18 cellular contexts compared by ENCODE assay signal in genomic region chr13:110123041-110123809, GRCh38.
DNase-seq lines count a peak whose midpoint lies in the region; ATAC-seq and TF ChIP-seq lines count a peak whose summit lies in the region.
"Had no signal": no experiment of that assay in that cellular context is flagged by ENCODE, and none has a peak within 500 bp of the region (broad histone marks: within the 10 kb centered on the region; RNA-seq: fewer than 3 reads in every experiment).

No MANE protein-coding gene starts in this region.

- H3K36me3 ChIP-seq in HCT116 (ENCODE audit: control insufficient read depth in 1 of 2, insufficient read depth in 2 of 2, low read length in 2 of 2) (no peaks in the 10 kb centered on the region), prostate gland (no peaks in the 10 kb centered on the region), body of pancreas (replicated peaks in 1 of 2; ENCODE audit: insufficient read depth in 1 of 2, low read depth in 2 of 2) (no peaks in the 10 kb centered on the region), SJCRH30 (no peaks in the 10 kb centered on the region)

- RAD21 ChIA-PET in HCT116 (lab: Charles Lee; ENCODE audit: low non-redundant PET in 1 of 2, low total read pairs in 2 of 2, uncharacterized antibody in 2 of 2, unreplicated experiment in 2 of 2), result no interaction called here

- BruUV-seq in HCT116 (replicated peaks; lab: Mats Ljungman, UMichigan), result no TSS peak

- H3K27ac ChIP-seq in HCT116 (ENCODE audit: low read depth, low read length) (0 out of 2 replicates have a peak overlapping the region, but pooled peaks have one; percentile 10), foreskin keratinocyte (no peak overlapping the region), prostate gland (no peak overlapping the region), body of pancreas (no peak overlapping the region), SJCRH30 (no peak overlapping the region)
- H3K27ac ChIP-seq: hepatocyte had no signal

- no peak overlapping the region for H3K4me2 ChIP-seq in HCT116 (ENCODE audit: low read length)
- H3K4me2 ChIP-seq: hepatocyte had no signal

- ATAC-seq in HCT116 (no peak), foreskin keratinocyte (peak; percentile 14), body of pancreas (no peak), HG03439 (IDR thresholded peaks at IDR 0.05; ENCODE audit: unreplicated experiment) (no peak)
- ATAC-seq: left ventricle myocardium superior had no signal

- no peaks in the 10 kb centered on the region for H3K9me2 ChIP-seq in HCT116 (ENCODE audit: insufficient read depth)

- H3K79me2 ChIP-seq in HCT116 (ENCODE audit: insufficient read depth, low read length), result no peaks in the 10 kb centered on the region
- H3K79me2 ChIP-seq: hepatocyte had no signal

- H3K9me3 ChIP-seq in HCT116 (ENCODE audit: control insufficient read depth in 1 of 2, insufficient read depth in 1 of 2, low read depth in 1 of 2, low read length in 2 of 2), result no peaks in the 10 kb centered on the region
- H3K9me3 ChIP-seq in prostate gland, result no peaks in the 10 kb centered on the region
- H3K9me3 ChIP-seq in body of pancreas, result no peaks in the 10 kb centered on the region
- H3K9me3 ChIP-seq in SJCRH30 (replicated peaks), result no peaks in the 10 kb centered on the region

- DNase-seq in HCT116 (ENCODE audit: low read depth, low spot score) (no peak), SW480 (ENCODE audit: low spot score) (peak; percentile 44), foreskin keratinocyte (no peak), prostate gland (ENCODE audit: low spot score) (peak; percentile 37), body of pancreas (no peak), SJCRH30 (no peak), activated gamma-delta T cell treated with Interleukin-2 at 50 U/mL for 16 hours (no peak)
- DNase-seq: activated CD8-positive, alpha-beta memory T cell treated with anti-CD3 and anti-CD28 coated beads for 24 hours; CD4-positive, alpha-beta T cell; central memory CD4-positive, alpha-beta T cell; erythroblast; GF-D8; H7; left ventricle myocardium superior; NCI-H524 treated with DMSO at 0.1 percent for 48 hours; stimulated activated CD4-positive, alpha-beta T cell treated with anti-CD3 and anti-CD28 coated beads, Interleukin-12 subunit alpha, Interleukin-12 subunit beta, amount 100 ng/mL, for 4 hours had no signal

- H3K4me1 ChIP-seq in HCT116 (ENCODE audit: control insufficient read depth in 1 of 2, insufficient read depth in 2 of 2, low read length in 2 of 2) (peaks cover 2 to 10% of the 10 kb centered on the region in 2 experiments; a peak in 1 of 4 replicates), foreskin keratinocyte (peaks cover 24% of the 10 kb centered on the region), prostate gland (replicated peaks) (no peaks in the 10 kb centered on the region), body of pancreas (no peaks in the 10 kb centered on the region), SJCRH30 (peaks cover 14% of the 10 kb centered on the region)

- no peak overlapping the region for H3K4me3 ChIP-seq in HCT116 (replicated peaks in 1 of 2; ENCODE audit: low read depth in 1 of 2, low read length in 2 of 2)
- H3K4me3 ChIP-seq in prostate gland, result no peak overlapping the region
- no peak overlapping the region for H3K4me3 ChIP-seq in body of pancreas
- H3K4me3 ChIP-seq in SJCRH30, result no peak overlapping the region
- H3K4me3 ChIP-seq: hepatocyte had no signal

- no peak for TF ChIP-seq CTCF in HCT116 (IDR thresholded peaks at IDR 0.05 in 2 of 3, conservative IDR thresholded peaks at IDR 0.05 in 1 of 3; ENCODE audit: borderline replicate concordance in 1 of 3, insufficient read depth in 1 of 3, low read depth in 2 of 3, low read length in 2 of 3)
- TF ChIP-seq CTCF in foreskin keratinocyte (conservative IDR thresholded peaks at IDR 0.05), result no peak
- TF ChIP-seq CTCF in prostate gland (IDR thresholded peaks at IDR 0.05), result no peak
- no peak for TF ChIP-seq CTCF in body of pancreas (IDR thresholded peaks at IDR 0.05)

- H4K20me1 ChIP-seq in HCT116 (ENCODE audit: insufficient read depth), result no peaks in the 10 kb centered on the region

- intact Hi-C loops in HCT116 (cut with micrococcal nuclease), result no loop called here
- intact Hi-C loops in prostate gland (cut with DNase I), result no loop called here
- intact Hi-C loops in body of pancreas (cut with DNase I), result loop anchor here (10.0 kb wide), 1 partner anchor 1158 kb away; no protein-coding TSS in a partner anchor

- 65% methylated on average over 19 of the region's 19 CpGs for WGBS in prostate gland
- whole genome bisulfite sequencing in body of pancreas, 2 donors, result 61 to 67% methylated on average over 19 of the region's 19 CpGs

- TF ChIP-seq POLR2A in HCT116 (IDR thresholded peaks at IDR 0.05; ENCODE audit: borderline replicate concordance, extremely low read depth, insufficient read depth, insufficient read length) (no peak), prostate gland (IDR thresholded peaks at IDR 0.05) (no peak), body of pancreas (IDR thresholded peaks at IDR 0.05) (no peak)

- peak overlapping the region; percentile 32 for H2AFZ ChIP-seq in HCT116 (ENCODE audit: low read depth, low read length, poor library complexity, severe bottlenecking)
- H2AFZ ChIP-seq: hepatocyte had no signal

- TF ChIP-seq RAD21 in HCT116 (IDR thresholded peaks at IDR 0.05; ENCODE audit: low read depth), result no peak

- POLR2A ChIA-PET in HCT116 (lab: Charles Lee), result no interaction called here

- CTCF ChIA-PET in HCT116 (lab: Charles Lee), result interaction anchor here (0.9 kb wide), 1 partner anchor 10 kb away, joined by 3 read pairs; no protein-coding TSS in a partner anchor

- no peak overlapping the region for H3K9ac ChIP-seq in HCT116 (ENCODE audit: low read length)

- H3K27me3 ChIP-seq in HCT116 (ENCODE audit: insufficient read depth, low read length), result no peaks in the 10 kb centered on the region
- H3K27me3 ChIP-seq in foreskin keratinocyte, result no peaks in the 10 kb centered on the region
- H3K27me3 ChIP-seq in prostate gland (replicated peaks; ENCODE audit: insufficient read depth), result no peaks in the 10 kb centered on the region
- H3K27me3 ChIP-seq in body of pancreas, result no peaks in the 10 kb centered on the region
- H3K27me3 ChIP-seq in SJCRH30, result no peaks in the 10 kb centered on the region

TF ChIP-seq in HCT116, 20 proteins besides CTCF, POLR2A, EP300 and RAD21:
- TF ChIP-seq ELF1 (IDR thresholded peaks at IDR 0.05; ENCODE audit: borderline replicate concordance, low read depth) (no peak), CEBPB (IDR thresholded peaks at IDR 0.05; ENCODE audit: low read depth) (no peak), REST (IDR thresholded peaks at IDR 0.05; ENCODE audit: low read depth) (no peak), SIN3A (IDR thresholded peaks at IDR 0.05; ENCODE audit: low read depth) (no peak), ATF3 (IDR thresholded peaks at IDR 0.05) (no peak)

Comparison
In these comparisons a context has a peak if more than half of its experiments do, and no peak if none do; other contexts are left out.
1. DNase-seq: peak in SW480 (single experiment) and prostate gland (single experiment); none in HCT116 (single experiment), foreskin keratinocyte (0 of 2), body of pancreas (0 of 4), SJCRH30 (0 of 2) and activated gamma-delta T cell treated with Interleukin-2 at 50 U/mL for 16 hours (single experiment).